ENCODE assay signal across 22 cellular contexts in genomic region chr14:39704581-39704980, GRCh38.
DNase-seq lines count a peak whose midpoint lies in the region; ATAC-seq and TF ChIP-seq lines count a peak whose summit lies in the region.
"Had no signal": no experiment of that assay in that cellular context is flagged by ENCODE, and none has a peak within 500 bp of the region (broad histone marks: within the 10 kb centered on the region; RNA-seq: fewer than 3 reads in every experiment).

No MANE protein-coding gene starts in this region.

- 83% methylated on average over 2 of the region's 2 CpGs for WGBS in mesenchymal stem cell
- 7 to 13% (median 8%) methylated on average over 2 of the region's 2 CpGs for WGBS in ovary, 3 donors

- H3K23ac ChIP-seq in mesenchymal stem cell (ENCODE audit: low read length in 2 of 2): no peak overlapping the region

- no peaks in the 10 kb centered on the region for H3K79me1 ChIP-seq in mesenchymal stem cell (replicated peaks; ENCODE audit: low read length, poor library complexity, severe bottlenecking)

- intact Hi-C loops in ovary (cut with DNase I): no loop called here

- no peak for ATAC-seq in GM19467 (IDR thresholded peaks at IDR 0.05; ENCODE audit: unreplicated experiment)
- no peak for ATAC-seq in GM19351 (IDR thresholded peaks at IDR 0.05; ENCODE audit: unreplicated experiment)
- ATAC-seq: activated T-cell treated with anti-CD3 and anti-CD28 coated beads, Interleukin-2, amount 50 U/mL, for 4 hours; left lobe of liver; naive thymus-derived CD8-positive, alpha-beta T cell had no signal

- no peak overlapping the region for H3K14ac ChIP-seq in mesenchymal stem cell (ENCODE audit: low read length in 2 of 2)

- H2AFZ ChIP-seq in SU-DHL-6 (ENCODE audit: low read depth, low read length, severe bottlenecking) (peak overlapping the region; percentile 80), mesenchymal stem cell (ENCODE audit: low read depth, low read length) (no peak overlapping the region)
- H2AFZ ChIP-seq: GM23248, parathyroid adenoma had no signal

- no peak for TF ChIP-seq POLR2A in ovary (IDR thresholded peaks at IDR 0.05)

- no peaks in the 10 kb centered on the region for H4K20me1 ChIP-seq in SU-DHL-6 (ENCODE audit: low read depth, low read length)

- TF ChIP-seq CTCF in LNCAP (IDR thresholded peaks at IDR 0.05) (peak; percentile 49; the same call in 1 of the 2 replicates), SU-DHL-6 (IDR thresholded peaks at IDR 0.05; ENCODE audit: insufficient read depth, low read length, poor library complexity, severe bottlenecking) (peak; percentile 10), ovary (IDR thresholded peaks at IDR 0.05) (no peak)

- TF ChIP-seq EP300 in ovary (IDR thresholded peaks at IDR 0.05): no peak

- no peak overlapping the region for H3K18ac ChIP-seq in mesenchymal stem cell (ENCODE audit: low read depth in 1 of 2, low read length in 2 of 2)

- H4K8ac ChIP-seq in mesenchymal stem cell (ENCODE audit: low read length): no peak overlapping the region

- H2BK120ac ChIP-seq in mesenchymal stem cell (ENCODE audit: low read depth, low read length): no peak overlapping the region

- peak; percentile 20 for DNase-seq in Ammon's horn (ENCODE audit: low spot score)
- DNase-seq in mesenchymal stem cell: peak; percentile 2
- no peak for DNase-seq in ovary
- no peak for DNase-seq in HK-2 (ENCODE audit: unreplicated experiment)
- DNase-seq: activated CD4-positive, alpha-beta T cell treated with anti-CD3 and anti-CD28 coated beads for 4 hours; activated T-cell treated with anti-CD3 and anti-CD28 coated beads, Interleukin-2, amount 50 U/mL, for 4 hours; effector CD4-positive, alpha-beta T cell; foreskin melanocyte; GM23248; MV-4-11; NCI-H1930; stomach had no signal

- no peak overlapping the region for H3K4ac ChIP-seq in mesenchymal stem cell (ENCODE audit: low read depth in 1 of 2, low read length in 2 of 2)

- H3K9ac ChIP-seq in SU-DHL-6 (ENCODE audit: low read length) (0 out of 2 replicates have a peak overlapping the region, but pooled peaks have one; percentile 1), mesenchymal stem cell (ENCODE audit: low read length) (no peak overlapping the region)
- H3K9ac ChIP-seq: GM23248, KMS-11, parathyroid adenoma had no signal

- H3K4me1 ChIP-seq in mesenchymal stem cell (ENCODE audit: control insufficient read depth, insufficient read depth, low read depth, low read length): no peaks in the 10 kb centered on the region
- H3K4me1 ChIP-seq in ovary (ENCODE audit: insufficient read depth): no peaks in the 10 kb centered on the region
- H3K4me1 ChIP-seq: parathyroid adenoma, SJSA1, stomach, tibial nerve had no signal

- no peaks in the 10 kb centered on the region for H3F3A ChIP-seq in SU-DHL-6 (ENCODE audit: insufficient read depth)

- no peak overlapping the region for H4K91ac ChIP-seq in mesenchymal stem cell (ENCODE audit: low read length)

- H2BK15ac ChIP-seq in mesenchymal stem cell (ENCODE audit: low read depth, poor library complexity, severe bottlenecking): no peak overlapping the region

- H3K4me3 ChIP-seq in SU-DHL-6 (ENCODE audit: insufficient read depth, low read length, poor library complexity, severe bottlenecking) (no peak overlapping the region), mesenchymal stem cell (ENCODE audit: insufficient read depth in 1 of 2, low read depth in 1 of 2, low read length in 2 of 2) (no peak overlapping the region), ovary (no peak overlapping the region)
- H3K4me3 ChIP-seq: GM23248, SJSA1, stomach, tibial nerve had no signal

- H3K4me2 ChIP-seq in SU-DHL-6 (ENCODE audit: low read depth, low read length, poor library complexity, severe bottlenecking) (peak overlapping the region; percentile 22), mesenchymal stem cell (ENCODE audit: low read length, poor library complexity, severe bottlenecking) (no peak overlapping the region)
- H3K4me2 ChIP-seq: KMS-11 had no signal

- no peak overlapping the region for H2AK5ac ChIP-seq in mesenchymal stem cell (ENCODE audit: low read length, severe bottlenecking)

- no peaks in the 10 kb centered on the region for H3K9me2 ChIP-seq in SU-DHL-6 (replicated peaks; ENCODE audit: insufficient read depth, low read length)

- H3K27me3 ChIP-seq in SU-DHL-6 (ENCODE audit: low read length) (no peaks in the 10 kb centered on the region), mesenchymal stem cell (ENCODE audit: control insufficient read depth in 1 of 2, insufficient read depth in 1 of 2, low read length in 2 of 2) (no peaks in the 10 kb centered on the region), ovary (no peaks in the 10 kb centered on the region)
- H3K27me3 ChIP-seq: SJSA1, stomach, tibial nerve had no signal

- no peaks in the 10 kb centered on the region for H3K79me2 ChIP-seq in SU-DHL-6 (ENCODE audit: insufficient read depth, low read length)
- H3K79me2 ChIP-seq: parathyroid adenoma had no signal

- H3K27ac ChIP-seq in SU-DHL-6 (ENCODE audit: low read depth, low read length): peak overlapping the region; percentile 20; the same call in 1 of the 2 replicates
- no peak overlapping the region for H3K27ac ChIP-seq in mesenchymal stem cell (ENCODE audit: low read length, poor library complexity, severe bottlenecking)
- H3K27ac ChIP-seq in ovary: no peak overlapping the region
- H3K27ac ChIP-seq: GM23248, KMS-11, parathyroid adenoma, SJSA1, stomach, tibial nerve had no signal

- H2BK12ac ChIP-seq in mesenchymal stem cell (ENCODE audit: low read length in 2 of 2): no peak overlapping the region

- H3K36me3 ChIP-seq in SU-DHL-6 (ENCODE audit: low read length): no peaks in the 10 kb centered on the region
- no peaks in the 10 kb centered on the region for H3K36me3 ChIP-seq in mesenchymal stem cell (ENCODE audit: control insufficient read depth in 1 of 2, insufficient read depth in 2 of 2, low read depth in 1 of 2, low read length in 2 of 2)
- H3K36me3 ChIP-seq in ovary: no peaks in the 10 kb centered on the region
- H3K36me3 ChIP-seq: SJSA1, stomach, tibial nerve had no signal

- H3K9me3 ChIP-seq in SU-DHL-6 (ENCODE audit: insufficient read depth, low read length) (no peaks in the 10 kb centered on the region), mesenchymal stem cell (ENCODE audit: control insufficient read depth, low read length) (no peaks in the 10 kb centered on the region), ovary (no peaks in the 10 kb centered on the region)
- H3K9me3 ChIP-seq: SJSA1, tibial nerve had no signal

- H2BK5ac ChIP-seq in mesenchymal stem cell (ENCODE audit: low read depth, low read length, poor library complexity, severe bottlenecking): no peak overlapping the region

Comparison
In these comparisons a context has a peak if more than half of its experiments do, and no peak if none do; other contexts are left out.
1. DNase-seq: peak in Ammon's horn (single experiment) and mesenchymal stem cell (single experiment); none in ovary (0 of 5) and HK-2 (single experiment).
2. CTCF ChIP-seq: peak in LNCAP (single experiment) and SU-DHL-6 (single experiment); none in ovary (0 of 3).